ENCODE assay signal across 18 cellular contexts in genomic region chr17:72971513-72971880, GRCh38.
DNase-seq lines count a peak whose midpoint lies in the region; ATAC-seq and TF ChIP-seq lines count a peak whose summit lies in the region.
"Had no signal": no experiment of that assay in that cellular context is flagged by ENCODE, and none has a peak within 500 bp of the region (broad histone marks: within the 10 kb centered on the region; RNA-seq: fewer than 3 reads in every experiment).

No MANE protein-coding gene starts in this region.

- peak overlapping the region; percentile 77 for H3K27ac ChIP-seq in BLaER1
- peak overlapping the region; percentile 1; the same call in 1 of the 2 replicates for H3K27ac ChIP-seq in HUES6 (ENCODE audit: low read depth, low read length)
- H3K27ac ChIP-seq in WERI-Rb-1: peak overlapping the region; percentile 15; the same call in 1 of the 2 replicates
- H3K27ac ChIP-seq in H9 (ENCODE audit: insufficient read length, low read depth, low read length): no peak overlapping the region
- H3K27ac ChIP-seq: SK-N-MC had no signal

- H3K27ac Mint-ChIP-seq in nephron progenitor cell (peak overlapping the region; percentile 9), endothelial cell (ENCODE audit: unreplicated experiment) (no peak overlapping the region), H9 (peak overlapping the region in 1 of 3 experiments; percentile 49; a peak in 1 of 7 replicates)
- H3K27ac Mint-ChIP-seq: CD4-positive, alpha-beta memory T cell had no signal

- peaks cover 14% of the 10 kb centered on the region; the same call in 1 of the 2 replicates for H3K9me3 ChIP-seq in BLaER1
- peaks cover 12% of the 10 kb centered on the region; the same call in 1 of the 2 replicates for H3K9me3 ChIP-seq in HUES6 (ENCODE audit: control insufficient read depth, insufficient read depth, low read depth, low read length)
- H3K9me3 ChIP-seq in WERI-Rb-1 (ENCODE audit: severe bottlenecking): peaks cover 10% of the 10 kb centered on the region
- no peaks in the 10 kb centered on the region for H3K9me3 ChIP-seq in H9 (ENCODE audit: control insufficient read depth, low read depth, low read length)

- H3K23ac ChIP-seq in H9 (ENCODE audit: insufficient read length, low read depth, low read length): no peak overlapping the region

- H3K79me2 ChIP-seq in H9 (ENCODE audit: insufficient read depth, low read length): no peaks in the 10 kb centered on the region

- DNase-seq in WERI-Rb-1 (no peak), nephron progenitor cell (no peak), endothelial cell (ENCODE audit: low spot score) (no peak), H9 (no peak)
- DNase-seq in activated CD4-positive, alpha-beta T cell treated with anti-CD3 and anti-CD28 coated beads, Interleukin-2, amount 50 U/mL, for 48 hours: no peak
- DNase-seq: Caco-2; CD4-positive, alpha-beta memory T cell; GDM1; KBM-7; NCI-H1436 treated with DMSO at 0.1 percent for 48 hours; NCI-H1930; NCI-H2227 treated with DMSO at 0.1 percent for 48 hours; NCI-H510A; RPMI8226 had no signal

- H3K56ac ChIP-seq in H9 (ENCODE audit: insufficient read length, low read depth, low read length): no peak overlapping the region

- H3K79me1 ChIP-seq in H9 (ENCODE audit: insufficient read depth, low read depth, low read length, poor library complexity, severe bottlenecking): no peaks in the 10 kb centered on the region

- H2BK5ac ChIP-seq in H9 (ENCODE audit: insufficient read length, low read length): no peak overlapping the region

- H4K8ac ChIP-seq in H9 (replicated peaks; ENCODE audit: insufficient read length, low read depth, low read length): no peak overlapping the region

- H2BK120ac ChIP-seq in H9 (ENCODE audit: low read depth, low read length, poor library complexity, severe bottlenecking): no peak overlapping the region

- H4K91ac ChIP-seq in H9 (ENCODE audit: insufficient read length, low read depth, low read length): no peak overlapping the region

- H3K4me3 ChIP-seq in BLaER1 (peak overlapping the region; percentile 33; the same call in 1 of the 2 replicates), HUES6 (ENCODE audit: low read depth, low read length) (no peak overlapping the region), WERI-Rb-1 (ENCODE audit: low read depth, low read length) (no peak overlapping the region)
- H3K4me3 ChIP-seq: SK-N-MC had no signal

- H2BK15ac ChIP-seq in H9 (ENCODE audit: low read depth, low read length): no peak overlapping the region

- no CpG with 5 or more reads among the region's 8 CpGs for WGBS in H9 (ENCODE audit: extremely low coverage, insufficient read length, low lambda C conversion rate)

- ATAC-seq in HG03095 (IDR thresholded peaks at IDR 0.05; ENCODE audit: unreplicated experiment): no peak

- H3K36me3 ChIP-seq in BLaER1 (no peaks in the 10 kb centered on the region), HUES6 (ENCODE audit: control insufficient read depth, insufficient read depth, low read length) (no peaks in the 10 kb centered on the region), WERI-Rb-1 (no peaks in the 10 kb centered on the region)

- H3K9ac ChIP-seq in BLaER1 (peak overlapping the region; percentile 64), HUES6 (ENCODE audit: low read length) (no peak overlapping the region), H9 (ENCODE audit: extremely low read depth, insufficient read length, low read length) (no peak overlapping the region)

- no peak overlapping the region for H3K4ac ChIP-seq in H9 (ENCODE audit: low read depth, low read length)

- H3K4me1 ChIP-seq in BLaER1 (peaks cover 72% of the 10 kb centered on the region), HUES6 (ENCODE audit: control insufficient read depth, insufficient read depth, low read length) (peaks cover 17% of the 10 kb centered on the region), H9 (ENCODE audit: insufficient read depth, low read length) (no peaks in the 10 kb centered on the region)
- H3K4me1 ChIP-seq: Caco-2 had no signal

- no peaks in the 10 kb centered on the region for H3K23me2 ChIP-seq in H9 (ENCODE audit: insufficient read length, low read depth, low read length, poor library complexity, severe bottlenecking)

- H4K5ac ChIP-seq in H9 (ENCODE audit: insufficient read length, low read depth, low read length): no peak overlapping the region

- H2AK5ac ChIP-seq in H9 (ENCODE audit: insufficient read length, low read length): no peak overlapping the region

- peaks cover 21% of the 10 kb centered on the region for H3K9me3 Mint-ChIP-seq in nephron progenitor cell
- H3K9me3 Mint-ChIP-seq in endothelial cell (ENCODE audit: unreplicated experiment): no peaks in the 10 kb centered on the region
- peaks cover 10 to 13% of the 10 kb centered on the region in 2 experiments for H3K9me3 Mint-ChIP-seq in H9
- H3K9me3 Mint-ChIP-seq: CD4-positive, alpha-beta memory T cell had no signal

- H3K36me3 Mint-ChIP-seq in nephron progenitor cell (ENCODE audit: low read depth) (peaks cover 9% of the 10 kb centered on the region), endothelial cell (ENCODE audit: low read depth, unreplicated experiment) (no peaks in the 10 kb centered on the region), H9 (ENCODE audit: insufficient read depth in 1 of 3, low read depth in 3 of 3) (peaks cover 2 to 7% (median 2%) of the 10 kb centered on the region in 3 experiments; a peak in 5 of 7 replicates)

- no peak overlapping the region for H2BK20ac ChIP-seq in H9 (ENCODE audit: low read depth, low read length, poor library complexity, severe bottlenecking)

- peak overlapping the region; percentile 11 for H3K4me3 Mint-ChIP-seq in nephron progenitor cell
- H3K4me3 Mint-ChIP-seq in endothelial cell (ENCODE audit: unreplicated experiment): no peak overlapping the region
- H3K4me3 Mint-ChIP-seq in H9: no peak overlapping the region
- H3K4me3 Mint-ChIP-seq: CD4-positive, alpha-beta memory T cell had no signal

- H3K4me1 Mint-ChIP-seq in nephron progenitor cell (peaks cover 64% of the 10 kb centered on the region), endothelial cell (ENCODE audit: unreplicated experiment) (peaks cover 16% of the 10 kb centered on the region), H9 (peaks cover 20 to 21% of the 10 kb centered on the region in 2 experiments)

- H3K14ac ChIP-seq in H9 (ENCODE audit: insufficient read depth, low read length): no peak overlapping the region

- peak overlapping the region; percentile 82 for H3K4me2 ChIP-seq in BLaER1
- H3K4me2 ChIP-seq in H9 (ENCODE audit: insufficient read depth, insufficient read length, low read length): no peak overlapping the region

- no peak overlapping the region for H3T11ph ChIP-seq in H9 (ENCODE audit: low read length)

- H3K18ac ChIP-seq in H9 (ENCODE audit: insufficient read length, low read depth, low read length): no peak overlapping the region

- H2AFZ ChIP-seq in H9 (ENCODE audit: low read length): no peak overlapping the region

- TF ChIP-seq CTCF in WERI-Rb-1 (IDR thresholded peaks at IDR 0.05; ENCODE audit: low read depth, low read length) (no peak), nephron progenitor cell (IDR thresholded peaks at IDR 0.05) (no peak), endothelial cell (IDR thresholded peaks at IDR 0.05; ENCODE audit: unreplicated experiment) (no peak), H9 (conservative IDR thresholded peaks at IDR 0.05) (no peak)

- no peak overlapping the region for H2BK12ac ChIP-seq in H9 (ENCODE audit: insufficient read length, low read depth, low read length)

- no peaks in the 10 kb centered on the region for H3K27me3 ChIP-seq in BLaER1
- no peaks in the 10 kb centered on the region for H3K27me3 ChIP-seq in HUES6 (ENCODE audit: control insufficient read depth, insufficient read depth, low read length)
- no peaks in the 10 kb centered on the region for H3K27me3 ChIP-seq in WERI-Rb-1 (ENCODE audit: insufficient read depth, low read depth, severe bottlenecking)
- no peaks in the 10 kb centered on the region for H3K27me3 ChIP-seq in H9 (ENCODE audit: insufficient read depth, low read length)

- H3K27me3 Mint-ChIP-seq in nephron progenitor cell (ENCODE audit: low read depth, poor library complexity) (peaks cover 11% of the 10 kb centered on the region), endothelial cell (ENCODE audit: unreplicated experiment) (no peaks in the 10 kb centered on the region), H9 (ENCODE audit: low read depth) (no peaks in the 10 kb centered on the region)
- H3K27me3 Mint-ChIP-seq: CD4-positive, alpha-beta memory T cell had no signal

- no peaks in the 10 kb centered on the region for H4K20me1 ChIP-seq in BLaER1
- H4K20me1 ChIP-seq in H9 (ENCODE audit: control insufficient read depth, insufficient read depth, insufficient read length): no peaks in the 10 kb centered on the region
